ENCODE assay signal across 1 cellular context in the genomic region with DNA sequence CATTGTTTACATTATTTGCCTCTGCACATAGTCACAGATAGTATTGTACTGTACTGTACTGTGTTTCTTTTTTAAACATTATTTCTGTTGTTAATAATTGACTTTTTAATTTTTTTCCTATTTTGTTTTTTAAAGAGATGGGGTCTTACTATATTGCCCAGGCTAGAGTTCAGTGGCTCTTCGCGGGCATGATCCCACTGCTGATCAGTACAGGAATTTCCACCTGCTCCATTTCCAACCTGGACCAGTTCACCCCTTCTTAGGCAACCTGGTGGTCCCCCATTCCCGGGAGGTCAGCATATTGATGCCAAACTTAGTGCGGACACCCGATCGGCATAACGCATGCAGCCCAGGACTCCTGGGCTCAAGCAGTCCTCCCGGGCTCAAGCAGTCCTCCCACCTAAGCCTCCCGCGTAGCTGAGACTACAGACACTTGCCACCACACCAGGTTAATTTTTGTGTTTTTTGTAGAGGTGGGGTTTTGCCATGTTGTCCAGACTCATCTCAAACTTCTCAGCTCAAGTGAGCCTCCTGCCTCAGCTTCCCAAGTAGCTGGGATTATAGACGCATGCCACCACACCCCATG.
TF ChIP-seq lines count a peak whose summit lies in the region.

No MANE protein-coding gene starts in this region.

TF ChIP-seq in HepG2, 621 proteins besides CTCF, POLR2A, EP300 and RAD21 (continued from another document):
- TF ChIP-seq, protein P1, sequence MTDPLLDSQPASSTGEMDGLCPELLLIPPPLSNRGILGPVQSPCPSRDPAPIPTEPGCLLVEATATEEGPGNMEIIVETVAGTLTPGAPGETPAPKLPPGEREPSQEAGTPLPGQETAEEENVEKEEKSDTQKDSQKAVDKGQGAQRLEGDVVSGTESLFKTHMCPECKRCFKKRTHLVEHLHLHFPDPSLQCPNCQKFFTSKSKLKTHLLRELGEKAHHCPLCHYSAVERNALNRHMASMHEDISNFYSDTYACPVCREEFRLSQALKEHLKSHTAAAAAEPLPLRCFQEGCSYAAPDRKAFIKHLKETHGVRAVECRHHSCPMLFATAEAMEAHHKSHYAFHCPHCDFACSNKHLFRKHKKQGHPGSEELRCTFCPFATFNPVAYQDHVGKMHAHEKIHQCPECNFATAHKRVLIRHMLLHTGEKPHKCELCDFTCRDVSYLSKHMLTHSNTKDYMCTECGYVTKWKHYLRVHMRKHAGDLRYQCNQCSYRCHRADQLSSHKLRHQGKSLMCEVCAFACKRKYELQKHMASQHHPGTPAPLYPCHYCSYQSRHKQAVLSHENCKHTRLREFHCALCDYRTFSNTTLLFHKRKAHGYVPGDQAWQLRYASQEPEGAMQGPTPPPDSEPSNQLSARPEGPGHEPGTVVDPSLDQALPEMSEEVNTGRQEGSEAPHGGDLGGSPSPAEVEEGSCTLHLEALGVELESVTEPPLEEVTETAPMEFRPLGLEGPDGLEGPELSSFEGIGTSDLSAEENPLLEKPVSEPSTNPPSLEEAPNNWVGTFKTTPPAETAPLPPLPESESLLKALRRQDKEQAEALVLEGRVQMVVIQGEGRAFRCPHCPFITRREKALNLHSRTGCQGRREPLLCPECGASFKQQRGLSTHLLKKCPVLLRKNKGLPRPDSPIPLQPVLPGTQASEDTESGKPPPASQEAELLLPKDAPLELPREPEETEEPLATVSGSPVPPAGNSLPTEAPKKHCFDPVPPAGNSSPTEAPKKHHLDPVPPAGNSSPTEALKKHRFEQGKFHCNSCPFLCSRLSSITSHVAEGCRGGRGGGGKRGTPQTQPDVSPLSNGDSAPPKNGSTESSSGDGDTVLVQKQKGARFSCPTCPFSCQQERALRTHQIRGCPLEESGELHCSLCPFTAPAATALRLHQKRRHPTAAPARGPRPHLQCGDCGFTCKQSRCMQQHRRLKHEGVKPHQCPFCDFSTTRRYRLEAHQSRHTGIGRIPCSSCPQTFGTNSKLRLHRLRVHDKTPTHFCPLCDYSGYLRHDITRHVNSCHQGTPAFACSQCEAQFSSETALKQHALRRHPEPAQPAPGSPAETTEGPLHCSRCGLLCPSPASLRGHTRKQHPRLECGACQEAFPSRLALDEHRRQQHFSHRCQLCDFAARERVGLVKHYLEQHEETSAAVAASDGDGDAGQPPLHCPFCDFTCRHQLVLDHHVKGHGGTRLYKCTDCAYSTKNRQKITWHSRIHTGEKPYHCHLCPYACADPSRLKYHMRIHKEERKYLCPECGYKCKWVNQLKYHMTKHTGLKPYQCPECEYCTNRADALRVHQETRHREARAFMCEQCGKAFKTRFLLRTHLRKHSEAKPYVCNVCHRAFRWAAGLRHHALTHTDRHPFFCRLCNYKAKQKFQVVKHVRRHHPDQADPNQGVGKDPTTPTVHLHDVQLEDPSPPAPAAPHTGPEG (CRISPR knock-in tag; IDR thresholded peaks at IDR 0.05): no peak
- TF ChIP-seq, protein P2, sequence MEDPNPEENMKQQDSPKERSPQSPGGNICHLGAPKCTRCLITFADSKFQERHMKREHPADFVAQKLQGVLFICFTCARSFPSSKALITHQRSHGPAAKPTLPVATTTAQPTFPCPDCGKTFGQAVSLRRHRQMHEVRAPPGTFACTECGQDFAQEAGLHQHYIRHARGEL (CRISPR knock-in tag; IDR thresholded peaks at IDR 0.05): no peak
- no peak for TF ChIP-seq CENPX (CRISPR knock-in tag; IDR thresholded peaks at IDR 0.05)
- TF ChIP-seq, protein P3, sequence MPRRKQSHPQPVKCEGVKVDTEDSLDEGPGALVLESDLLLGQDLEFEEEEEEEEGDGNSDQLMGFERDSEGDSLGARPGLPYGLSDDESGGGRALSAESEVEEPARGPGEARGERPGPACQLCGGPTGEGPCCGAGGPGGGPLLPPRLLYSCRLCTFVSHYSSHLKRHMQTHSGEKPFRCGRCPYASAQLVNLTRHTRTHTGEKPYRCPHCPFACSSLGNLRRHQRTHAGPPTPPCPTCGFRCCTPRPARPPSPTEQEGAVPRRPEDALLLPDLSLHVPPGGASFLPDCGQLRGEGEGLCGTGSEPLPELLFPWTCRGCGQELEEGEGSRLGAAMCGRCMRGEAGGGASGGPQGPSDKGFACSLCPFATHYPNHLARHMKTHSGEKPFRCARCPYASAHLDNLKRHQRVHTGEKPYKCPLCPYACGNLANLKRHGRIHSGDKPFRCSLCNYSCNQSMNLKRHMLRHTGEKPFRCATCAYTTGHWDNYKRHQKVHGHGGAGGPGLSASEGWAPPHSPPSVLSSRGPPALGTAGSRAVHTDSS (CRISPR knock-in tag; conservative IDR thresholded peaks at IDR 0.05): no peak
- TF ChIP-seq ZSCAN9 (CRISPR knock-in tag; IDR thresholded peaks at IDR 0.05; ENCODE audit: borderline replicate concordance): no peak
- no peak for TF ChIP-seq RELA (CRISPR knock-in tag; IDR thresholded peaks at IDR 0.05)
- TF ChIP-seq PHF20 (CRISPR knock-in tag; IDR thresholded peaks at IDR 0.05): no peak
- no peak for TF ChIP-seq HNF4A (CRISPR knock-in tag; IDR thresholded peaks at IDR 0.05)
- TF ChIP-seq ZEB1 (IDR thresholded peaks at IDR 0.05; ENCODE audit: insufficient replicate concordance, low read depth): no peak
- TF ChIP-seq, protein P4, sequence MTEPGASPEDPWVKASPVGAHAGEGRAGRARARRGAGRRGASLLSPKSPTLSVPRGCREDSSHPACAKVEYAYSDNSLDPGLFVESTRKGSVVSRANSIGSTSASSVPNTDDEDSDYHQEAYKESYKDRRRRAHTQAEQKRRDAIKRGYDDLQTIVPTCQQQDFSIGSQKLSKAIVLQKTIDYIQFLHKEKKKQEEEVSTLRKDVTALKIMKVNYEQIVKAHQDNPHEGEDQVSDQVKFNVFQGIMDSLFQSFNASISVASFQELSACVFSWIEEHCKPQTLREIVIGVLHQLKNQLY (CRISPR knock-in tag; IDR thresholded peaks at IDR 0.05): no peak
- no peak for TF ChIP-seq AKNA (CRISPR knock-in tag; IDR thresholded peaks at IDR 0.05; ENCODE audit: borderline replicate concordance)
- no peak for TF ChIP-seq ZBTB49 (CRISPR knock-in tag; IDR thresholded peaks at IDR 0.05; ENCODE audit: borderline replicate concordance)
